24 cellular contexts compared by ENCODE assay signal in genomic region chr19:33577947-33578346, GRCh38. TPM values are rescaled to one million over a fixed set of nuclear protein-coding genes. Genes with fewer than 3 reads are reported as not detected.
"Had no signal": no experiment of that assay in that cellular context is flagged by ENCODE, and none has a peak within 500 bp of the region (broad histone marks: within the 10 kb centered on the region; RNA-seq: fewer than 3 reads in every experiment).

No MANE protein-coding gene starts in this region.

- H3K27ac ChIP-seq: RWPE1 had no signal

- H3K27me3 ChIP-seq: MG63 had no signal

- H3K9ac ChIP-seq: SK-N-SH had no signal

- H3K9me2 ChIP-seq: SK-N-SH had no signal

- DNase-seq: IMR-90, Karpas-422, KG1, MG63, NCI-H1092, NCI-H1105 treated with DMSO at 0.1 percent for 48 hours, NCI-H1417 treated with DMSO at 0.1 percent for 48 hours, NCI-H146, NCI-H1694 treated with DMSO at 0.1 percent for 48 hours, NCI-H1930, NCI-H2081 treated with DMSO at 0.1 percent for 48 hours, NCI-H2171, NCI-H226, NCI-H446, NCI-H510A, NCI-H524 treated with DMSO at 0.1 percent for 48 hours, NCI-H69, NCI-H774, PC-3, SHP77, SK-N-SH had no signal

- ATAC-seq: Panc1, PC-3 had no signal

- H3K4me3 ChIP-seq: MG63 had no signal

- H3K36me3 ChIP-seq: MG63 had no signal

- H3K9me3 ChIP-seq: SK-N-SH had no signal

- H3K4me2 ChIP-seq: SK-N-SH had no signal

RNA-seq across cellular contexts. Expression of gene CHST8, which starts 43.8 kb away (rescaled TPM):
- total RNA-seq: HT-29, IMR-90 had no signal
- polyA plus RNA-seq: IMR-90 had no signal
